In genomic region chr17:82319619-82320062, GRCh38 we compare ENCODE assay signal across 1 cellular context.
TF ChIP-seq lines count a peak whose summit lies in the region.

No MANE protein-coding gene starts in this region.

TF ChIP-seq in HepG2, 621 proteins besides CTCF, POLR2A, EP300 and RAD21 (continued from another document):
- TF ChIP-seq, protein P1, sequence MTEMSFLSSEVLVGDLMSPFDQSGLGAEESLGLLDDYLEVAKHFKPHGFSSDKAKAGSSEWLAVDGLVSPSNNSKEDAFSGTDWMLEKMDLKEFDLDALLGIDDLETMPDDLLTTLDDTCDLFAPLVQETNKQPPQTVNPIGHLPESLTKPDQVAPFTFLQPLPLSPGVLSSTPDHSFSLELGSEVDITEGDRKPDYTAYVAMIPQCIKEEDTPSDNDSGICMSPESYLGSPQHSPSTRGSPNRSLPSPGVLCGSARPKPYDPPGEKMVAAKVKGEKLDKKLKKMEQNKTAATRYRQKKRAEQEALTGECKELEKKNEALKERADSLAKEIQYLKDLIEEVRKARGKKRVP (CRISPR knock-in tag; IDR thresholded peaks at IDR 0.05) = no peak
- no peak for TF ChIP-seq ZNF879 (CRISPR knock-in tag; IDR thresholded peaks at IDR 0.05)
- TF ChIP-seq MAX (IDR thresholded peaks at IDR 0.05) = peak; percentile 34; the same call in 1 of the 2 replicates
- TF ChIP-seq, protein P2, sequence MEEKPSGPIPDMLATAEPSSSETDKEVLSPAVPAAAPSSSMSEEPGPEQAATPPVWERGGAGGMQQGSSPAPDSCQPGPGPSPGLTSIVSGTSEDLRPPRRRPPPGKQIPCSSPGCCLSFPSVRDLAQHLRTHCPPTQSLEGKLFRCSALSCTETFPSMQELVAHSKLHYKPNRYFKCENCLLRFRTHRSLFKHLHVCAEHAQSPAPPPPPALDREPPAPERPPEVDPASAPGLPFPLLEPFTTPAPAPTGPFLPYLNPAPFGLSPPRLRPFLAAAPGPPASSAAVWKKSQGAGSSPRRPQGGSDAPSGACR (CRISPR knock-in tag; IDR thresholded peaks at IDR 0.05) = peak; percentile 27; the same call in 1 of the 2 replicates
- TF ChIP-seq HMGA1 (CRISPR knock-in tag; conservative IDR thresholded peaks at IDR 0.05) = no peak
- peak; percentile 8 for TF ChIP-seq ZNF883 (CRISPR knock-in tag; IDR thresholded peaks at IDR 0.05; ENCODE audit: not compliant biosample characterization)
- TF ChIP-seq FOXK1 (CRISPR knock-in tag; IDR thresholded peaks at IDR 0.05; ENCODE audit: borderline replicate concordance, low read depth) = no peak
- TF ChIP-seq, protein P3, sequence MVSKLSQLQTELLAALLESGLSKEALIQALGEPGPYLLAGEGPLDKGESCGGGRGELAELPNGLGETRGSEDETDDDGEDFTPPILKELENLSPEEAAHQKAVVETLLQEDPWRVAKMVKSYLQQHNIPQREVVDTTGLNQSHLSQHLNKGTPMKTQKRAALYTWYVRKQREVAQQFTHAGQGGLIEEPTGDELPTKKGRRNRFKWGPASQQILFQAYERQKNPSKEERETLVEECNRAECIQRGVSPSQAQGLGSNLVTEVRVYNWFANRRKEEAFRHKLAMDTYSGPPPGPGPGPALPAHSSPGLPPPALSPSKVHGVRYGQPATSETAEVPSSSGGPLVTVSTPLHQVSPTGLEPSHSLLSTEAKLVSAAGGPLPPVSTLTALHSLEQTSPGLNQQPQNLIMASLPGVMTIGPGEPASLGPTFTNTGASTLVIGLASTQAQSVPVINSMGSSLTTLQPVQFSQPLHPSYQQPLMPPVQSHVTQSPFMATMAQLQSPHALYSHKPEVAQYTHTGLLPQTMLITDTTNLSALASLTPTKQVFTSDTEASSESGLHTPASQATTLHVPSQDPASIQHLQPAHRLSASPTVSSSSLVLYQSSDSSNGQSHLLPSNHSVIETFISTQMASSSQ (IDR thresholded peaks at IDR 0.05; ENCODE audit: low read depth) = no peak
- TF ChIP-seq, protein P3 (CRISPR knock-in tag; IDR thresholded peaks at IDR 0.05; ENCODE audit: borderline replicate concordance) = 0 out of 2 replicates have a peak, but pooled peaks have one; percentile 37
- no peak for TF ChIP-seq SIN3B (IDR thresholded peaks at IDR 0.05; ENCODE audit: low read length)
- TF ChIP-seq ZBTB46 (CRISPR knock-in tag; IDR thresholded peaks at IDR 0.05; ENCODE audit: borderline replicate concordance) = no peak
- TF ChIP-seq ZNF589 (CRISPR knock-in tag; conservative IDR thresholded peaks at IDR 0.05) = 0 out of 2 replicates have a peak, but pooled peaks have one; percentile 41
- no peak for TF ChIP-seq REST (IDR thresholded peaks at IDR 0.05; ENCODE audit: borderline replicate concordance in 1 of 2, low read depth in 1 of 2, low read length in 2 of 2)
- peak; percentile 0; the same call in 1 of the 2 replicates for TF ChIP-seq ZNF160 (CRISPR knock-in tag; IDR thresholded peaks at IDR 0.05)
- no peak for TF ChIP-seq ZIK1 (CRISPR knock-in tag; IDR thresholded peaks at IDR 0.05; ENCODE audit: borderline replicate concordance, low read depth)
- no peak for TF ChIP-seq CENPX (CRISPR knock-in tag; IDR thresholded peaks at IDR 0.05)
- no peak for TF ChIP-seq ZNF343 (CRISPR knock-in tag; IDR thresholded peaks at IDR 0.05)
- no peak for TF ChIP-seq EEA1 (CRISPR knock-in tag; IDR thresholded peaks at IDR 0.05; ENCODE audit: borderline replicate concordance)
- TF ChIP-seq GPN1 (CRISPR knock-in tag; IDR thresholded peaks at IDR 0.05; ENCODE audit: borderline replicate concordance) = no peak
- TF ChIP-seq, protein P4, sequence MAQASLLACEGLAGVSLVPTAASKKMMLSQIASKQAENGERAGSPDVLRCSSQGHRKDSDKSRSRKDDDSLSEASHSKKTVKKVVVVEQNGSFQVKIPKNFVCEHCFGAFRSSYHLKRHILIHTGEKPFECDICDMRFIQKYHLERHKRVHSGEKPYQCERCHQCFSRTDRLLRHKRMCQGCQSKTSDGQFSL (CRISPR knock-in tag; IDR thresholded peaks at IDR 0.05) = no peak
- TF ChIP-seq ZNF232 (CRISPR knock-in tag; IDR thresholded peaks at IDR 0.05; ENCODE audit: borderline replicate concordance) = no peak
- TF ChIP-seq FOSL1 (CRISPR knock-in tag; IDR thresholded peaks at IDR 0.05; ENCODE audit: borderline replicate concordance) = no peak
- 0 out of 2 replicates have a peak, but pooled peaks have one; percentile 27 for TF ChIP-seq DPF2 (CRISPR knock-in tag; IDR thresholded peaks at IDR 0.05; ENCODE audit: borderline replicate concordance, low read depth)
- no peak for TF ChIP-seq TEF (CRISPR knock-in tag; IDR thresholded peaks at IDR 0.05)
- no peak for TF ChIP-seq ZNF781 (CRISPR knock-in tag; IDR thresholded peaks at IDR 0.05; ENCODE audit: borderline replicate concordance, not compliant biosample characterization)
- TF ChIP-seq NRL (CRISPR knock-in tag; IDR thresholded peaks at IDR 0.05; ENCODE audit: borderline replicate concordance) = 0 out of 2 replicates have a peak, but pooled peaks have one; percentile 4
- no peak for TF ChIP-seq ZFAT (CRISPR knock-in tag; conservative IDR thresholded peaks at IDR 0.05)
- peak; percentile 82; the same call in 1 of the 2 replicates for TF ChIP-seq ZBTB39 (CRISPR knock-in tag; IDR thresholded peaks at IDR 0.05)
- 0 out of 2 replicates have a peak, but pooled peaks have one; percentile 18 for TF ChIP-seq SAFB2 (CRISPR knock-in tag; IDR thresholded peaks at IDR 0.05; ENCODE audit: borderline replicate concordance, low read depth)
- 0 out of 2 replicates have a peak, but pooled peaks have one; percentile 34 for TF ChIP-seq ZNF558 (CRISPR knock-in tag; IDR thresholded peaks at IDR 0.05; ENCODE audit: borderline replicate concordance)
- peak; percentile 77; the same call in 1 of the 2 replicates for TF ChIP-seq TRIM24 (CRISPR knock-in tag; IDR thresholded peaks at IDR 0.05)
- TF ChIP-seq ZBTB33 (CRISPR knock-in tag; IDR thresholded peaks at IDR 0.05) = peak; percentile 44; the same call in 1 of the 2 replicates
- no peak for TF ChIP-seq RORA (CRISPR knock-in tag; IDR thresholded peaks at IDR 0.05)
